ENCODE assay signal across 8 cellular contexts in genomic region chr16:57187508-57187854, GRCh38. TPM values are rescaled to one million over a fixed set of nuclear protein-coding genes. Genes with fewer than 3 reads are reported as not detected.
A peak's percentile ranks its signal among the peaks of the same experiment; 100 is the strongest.
DNase-seq lines count a peak whose midpoint lies in the region; ATAC-seq and TF ChIP-seq lines count a peak whose summit lies in the region.

No MANE protein-coding gene starts in this region.

- TF ChIP-seq CTCF in NB4 (IDR thresholded peaks at IDR 0.05; ENCODE audit: low read depth, low read length) (no peak), natural killer cell (IDR thresholded peaks at IDR 0.05) (no peak)

- H3K4me3 ChIP-seq in NB4 (ENCODE audit: low read depth, low read length): peak overlapping the region; percentile 95

- intact Hi-C loops in natural killer cell (cut with micrococcal nuclease): loop anchor here (2.0 to 5.0 kb wide), 4 partner anchors 57 to 550 kb away; partner anchors contain the start of genes ARL2BP and KATNB1

- H3K27ac Mint-ChIP-seq in natural killer cell: peak overlapping the region; percentile 98 to 99

- no peaks in the 10 kb centered on the region for H3K9me3 Mint-ChIP-seq in natural killer cell

- peak; percentile 63 for DNase-seq in DMS53 (lab: John Stamatoyannopoulos, UW)
- no peak for DNase-seq in NB4 (ENCODE audit: low read depth)
- DNase-seq in central memory CD4-positive, alpha-beta T cell: peak; percentile 15
- DNase-seq in natural killer cell: no peak
- no peak for DNase-seq in inferior parietal cortex (ENCODE audit: extremely low spot score)

- peak overlapping the region; percentile 100 for H3K4me3 Mint-ChIP-seq in natural killer cell

- no peak for TF ChIP-seq POLR2A in NB4 (IDR thresholded peaks at IDR 0.05; ENCODE audit: extremely low read depth, insufficient read length)

- ATAC-seq in natural killer cell (no peak), HG03565 (IDR thresholded peaks at IDR 0.05; ENCODE audit: unreplicated experiment) (no peak), GM18867 (IDR thresholded peaks at IDR 0.05; ENCODE audit: unreplicated experiment) (no peak), HG03108 (IDR thresholded peaks at IDR 0.05; ENCODE audit: unreplicated experiment) (no peak)

- no peaks in the 10 kb centered on the region for H3K36me3 Mint-ChIP-seq in natural killer cell

- peaks cover 45 to 47% of the 10 kb centered on the region in 2 donors for H3K4me1 Mint-ChIP-seq in natural killer cell

- H3K27me3 Mint-ChIP-seq in natural killer cell (ENCODE audit: low read depth in 2 of 2): no peaks in the 10 kb centered on the region

RNA-seq across cellular contexts. Expression of gene RSPRY1, which starts 1.4 kb away (rescaled TPM):
- 10 to 100 TPM; 22.6 to 26.6 (median 23.4) TPM for total RNA-seq in natural killer cell

RNA-seq across cellular contexts. Expression of gene PSME3IP1, which starts 1.6 kb away (rescaled TPM):
- total RNA-seq in natural killer cell: 100 to 1,000 TPM; 129 to 148 (median 133) TPM

RNA-seq across cellular contexts. Expression of gene ARL2BP, which starts 57.6 kb away (rescaled TPM):
- 10 to 100 TPM; 36.5 to 44.4 (median 43.7) TPM for total RNA-seq in natural killer cell

Comparison
In these comparisons a context has a peak if more than half of its experiments do, and no peak if none do; other contexts are left out.
1. DNase-seq: peak in DMS53 (single experiment) and central memory CD4-positive, alpha-beta T cell (single experiment); none in NB4 (single experiment), natural killer cell (single experiment) and inferior parietal cortex (single experiment).